Comparison of ENCODE assay signal across 8 cellular contexts in the genomic region with DNA sequence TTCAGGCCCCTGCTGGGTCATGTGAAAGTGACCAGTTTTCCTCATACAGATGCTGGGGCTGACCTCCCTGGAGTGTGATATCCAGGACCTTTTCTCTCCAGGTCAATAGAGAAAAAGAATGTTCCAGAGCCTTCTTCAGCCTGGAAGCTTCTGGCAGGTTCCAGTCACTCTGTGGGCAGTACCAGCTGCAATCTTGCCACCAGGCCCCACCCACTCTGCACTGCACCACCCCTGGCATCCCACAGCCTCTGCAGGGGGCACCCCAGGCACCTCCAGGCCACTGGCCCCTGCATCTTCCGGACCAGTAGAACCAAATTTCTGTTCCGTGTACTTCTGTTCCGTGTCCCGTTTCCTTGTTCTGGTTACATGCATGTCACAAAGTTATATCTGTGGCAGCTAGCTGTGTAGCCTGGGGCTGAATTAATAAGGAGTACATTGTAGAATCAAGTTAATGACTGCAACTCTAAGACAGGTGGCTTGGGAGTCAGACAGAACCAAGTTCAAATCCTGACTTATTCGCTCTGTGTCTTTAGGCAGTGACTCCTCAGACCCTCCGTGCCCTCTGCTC.
DNase-seq lines count a peak whose midpoint lies in the region; ATAC-seq and TF ChIP-seq lines count a peak whose summit lies in the region.

No MANE protein-coding gene starts in this region.

- H3K27me3 ChIP-seq in BLaER1 (no peaks in the 10 kb centered on the region), HUES48 (ENCODE audit: control insufficient read depth, insufficient read depth, low read length) (peaks cover 34% of the 10 kb centered on the region)

- ATAC-seq in HG02763 (IDR thresholded peaks at IDR 0.05; ENCODE audit: unreplicated experiment) (no peak), GM21360 (IDR thresholded peaks at IDR 0.05; ENCODE audit: unreplicated experiment) (no peak)

- peak overlapping the region; percentile 71 for H3K4me3 Mint-ChIP-seq in activated naive CD8-positive, alpha-beta T cell treated with anti-CD3 and anti-CD28 coated beads for 36 hours
- peak overlapping the region; percentile 56 for H3K4me3 Mint-ChIP-seq in mesothelial cell of epicardium

- H3K4me1 ChIP-seq in BLaER1 (peaks cover 51% of the 10 kb centered on the region), HUES48 (ENCODE audit: control insufficient read depth, insufficient read depth, low read length) (peaks cover 14% of the 10 kb centered on the region)

- H3K4me2 ChIP-seq in BLaER1, result peak overlapping the region; percentile 95

- H3K27me3 Mint-ChIP-seq in activated naive CD8-positive, alpha-beta T cell treated with anti-CD3 and anti-CD28 coated beads for 36 hours, result no peaks in the 10 kb centered on the region
- H3K27me3 Mint-ChIP-seq in mesothelial cell of epicardium (ENCODE audit: low read depth), result peaks cover 38% of the 10 kb centered on the region

- no peaks in the 10 kb centered on the region for H3K36me3 Mint-ChIP-seq in activated naive CD8-positive, alpha-beta T cell treated with anti-CD3 and anti-CD28 coated beads for 36 hours
- H3K36me3 Mint-ChIP-seq in mesothelial cell of epicardium, result no peaks in the 10 kb centered on the region

- H3K4me3 ChIP-seq in BLaER1, result peak overlapping the region; percentile 82
- peak overlapping the region; percentile 70 for H3K4me3 ChIP-seq in HUES48 (ENCODE audit: low read depth, low read length)

- H4K20me1 ChIP-seq in BLaER1, result no peaks in the 10 kb centered on the region

- peaks cover 36% of the 10 kb centered on the region for H3K4me1 Mint-ChIP-seq in activated naive CD8-positive, alpha-beta T cell treated with anti-CD3 and anti-CD28 coated beads for 36 hours
- H3K4me1 Mint-ChIP-seq in mesothelial cell of epicardium, result peaks cover 18% of the 10 kb centered on the region

- H3K9me3 Mint-ChIP-seq in activated naive CD8-positive, alpha-beta T cell treated with anti-CD3 and anti-CD28 coated beads for 36 hours, result no peaks in the 10 kb centered on the region
- no peaks in the 10 kb centered on the region for H3K9me3 Mint-ChIP-seq in mesothelial cell of epicardium

- H3K9ac ChIP-seq in BLaER1, result peak overlapping the region; percentile 93
- no peak overlapping the region for H3K9ac ChIP-seq in HUES48 (ENCODE audit: low read depth, low read length)

- H3K36me3 ChIP-seq in BLaER1 (no peaks in the 10 kb centered on the region), HUES48 (ENCODE audit: control insufficient read depth, insufficient read depth, low read length) (no peaks in the 10 kb centered on the region)

- H3K9me3 ChIP-seq in BLaER1 (no peaks in the 10 kb centered on the region), HUES48 (ENCODE audit: control insufficient read depth, insufficient read depth, low read length) (no peaks in the 10 kb centered on the region)

- no peak for TF ChIP-seq CTCF in mesothelial cell of epicardium (IDR thresholded peaks at IDR 0.05; ENCODE audit: unreplicated experiment)

- H3K27ac ChIP-seq in BLaER1, result peak overlapping the region; percentile 93
- H3K27ac ChIP-seq in HUES48 (ENCODE audit: low read depth, low read length), result no peak overlapping the region

- DNase-seq in activated naive CD8-positive, alpha-beta T cell treated with anti-CD3 and anti-CD28 coated beads for 36 hours, result no peak
- DNase-seq in mesothelial cell of epicardium (ENCODE audit: low spot score in 2 of 2, unreplicated experiment in 2 of 2), result no peak
- no peak for DNase-seq in NCI-H1105 (lab: John Stamatoyannopoulos, UW)
- DNase-seq in NCI-H345 (lab: John Stamatoyannopoulos, UW), result no peak

- H3K27ac Mint-ChIP-seq in activated naive CD8-positive, alpha-beta T cell treated with anti-CD3 and anti-CD28 coated beads for 36 hours, result peak overlapping the region; percentile 70
- H3K27ac Mint-ChIP-seq in mesothelial cell of epicardium, result peak overlapping the region; percentile 44
